34 cellular contexts compared by ENCODE assay signal in the genomic region with DNA sequence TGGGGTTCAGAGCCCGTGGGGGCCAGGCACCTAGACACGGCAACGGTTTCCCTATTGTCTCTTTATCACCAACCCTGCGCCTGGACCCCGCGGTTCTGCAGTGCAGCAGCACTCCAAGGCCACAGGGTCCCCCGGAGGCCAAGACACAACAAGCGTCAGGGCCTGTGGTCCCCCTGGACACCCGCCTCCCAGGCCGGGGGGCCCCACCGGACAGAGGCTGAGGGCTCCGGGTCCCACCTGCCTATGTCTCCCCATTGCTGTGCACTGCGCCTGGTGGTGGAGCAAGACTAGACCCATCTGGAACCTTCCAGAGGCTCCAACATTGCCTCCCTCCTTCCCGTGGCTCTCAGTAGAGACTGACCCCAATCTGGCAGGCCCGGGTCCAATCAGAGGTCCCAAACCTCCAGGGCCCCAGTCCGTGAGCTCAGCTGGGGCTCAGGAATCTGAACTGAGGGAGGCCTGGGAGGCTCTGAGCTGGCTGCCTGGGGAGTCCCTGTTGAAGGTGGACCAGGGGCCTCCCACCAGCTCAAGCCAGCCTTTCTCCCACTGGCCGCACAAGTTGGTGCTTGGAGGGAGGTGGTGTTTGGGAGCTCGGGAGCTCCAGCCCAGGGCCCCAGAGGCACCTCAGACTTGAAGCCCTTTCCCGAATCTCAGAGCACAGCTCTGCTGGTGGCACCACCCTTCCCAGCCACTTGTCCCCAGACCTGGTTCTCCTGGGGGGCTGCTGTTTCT. TPM values are rescaled to one million over a fixed set of nuclear protein-coding genes. Genes with fewer than 3 reads are reported as not detected.
"Had no signal": no experiment of that assay in that cellular context is flagged by ENCODE, and none has a peak within 500 bp of the region (broad histone marks: within the 10 kb centered on the region; RNA-seq: fewer than 3 reads in every experiment).

No MANE protein-coding gene starts in this region.

- H3K9me3 Mint-ChIP-seq: dendritic cell treated with granulocyte-macrophage colony-stimulating factor and Interleukin-4, amounts not matched to agents 40 ng/mL and 50 ng/mL, for 4 days; effector memory CD8-positive, alpha-beta T cell; memory B cell; mesothelial cell of epicardium; natural killer cell; neural progenitor cell; stimulated activated naive B cell treated with anti-CD40 and anti-IgM and Interleukin-4, amounts not matched to agents 10 μg/mL and 1 μg/mL and 100 μg/mL, for 72 hours; stimulated activated naive CD8-positive, alpha-beta T cell treated with anti-CD3 and anti-CD28 coated beads, Interleukin-15, amount 100 ng/mL, for 72 hours had no signal

- H3K36me3 ChIP-seq: esophagus muscularis mucosa, gastrocnemius medialis, heart right ventricle, left ventricle myocardium inferior, lower lobe of right lung, neural progenitor cell, pancreas, prostate gland, spleen, tibial nerve, upper lobe of right lung, vagina had no signal

- DNase-seq: effector memory CD8-positive, alpha-beta T cell; gastrocnemius medialis; heart right ventricle; hypothalamus; kidney glomerular epithelial cell; left ventricle myocardium inferior; lower lobe of right lung; natural killer cell; occipital lobe; pancreas; retina; spleen; stimulated activated CD4-positive, alpha-beta T cell treated with anti-CD3 and anti-CD28 coated beads, Interleukin-15, amount 100 ng/mL, for 24 hours; stimulated activated CD4-positive, alpha-beta T cell treated with anti-CD3 and anti-CD28 coated beads, Interleukin-1b, Interleukin-23, amount 100 ng/mL, for 48 hours; stimulated activated CD4-positive, alpha-beta T cell treated with anti-CD3 and anti-CD28 coated beads, Interleukin-4, amount 100 ng/mL, for 24 hours; stimulated activated naive B cell treated with anti-CD40 and anti-IgM and Interleukin-4, amounts not matched to agents 10 μg/mL and 1 μg/mL and 100 μg/mL, for 72 hours; stimulated activated naive CD8-positive, alpha-beta T cell treated with anti-CD3 and anti-CD28 coated beads, Interleukin-15, amount 100 ng/mL, for 72 hours; testis; upper lobe of right lung had no signal

- H3K4me3 ChIP-seq: esophagus muscularis mucosa, gastrocnemius medialis, heart right ventricle, left ventricle myocardium inferior, lower lobe of right lung, neural progenitor cell, pancreas, prostate gland, spleen, testis, tibial nerve, upper lobe of right lung, vagina had no signal

- H3K4me2 ChIP-seq: neural progenitor cell had no signal

- H3K27ac ChIP-seq: epithelial cell of prostate, esophagus muscularis mucosa, gastrocnemius medialis, heart right ventricle, left ventricle myocardium inferior, lower lobe of right lung, neural progenitor cell, pancreas, prostate gland, spleen, tibial nerve, upper lobe of right lung, vagina had no signal

- H3K4me1 Mint-ChIP-seq: memory B cell; natural killer cell; stimulated activated naive CD8-positive, alpha-beta T cell treated with anti-CD3 and anti-CD28 coated beads, Interleukin-15, amount 100 ng/mL, for 72 hours had no signal

- H3K4me3 Mint-ChIP-seq: dendritic cell treated with granulocyte-macrophage colony-stimulating factor and Interleukin-4, amounts not matched to agents 40 ng/mL and 50 ng/mL, for 4 days; effector memory CD8-positive, alpha-beta T cell; memory B cell; mesothelial cell of epicardium; natural killer cell; neural progenitor cell; stimulated activated naive B cell treated with anti-CD40 and anti-IgM and Interleukin-4, amounts not matched to agents 10 μg/mL and 1 μg/mL and 100 μg/mL, for 72 hours; stimulated activated naive CD8-positive, alpha-beta T cell treated with anti-CD3 and anti-CD28 coated beads, Interleukin-15, amount 100 ng/mL, for 72 hours had no signal

- ATAC-seq: effector memory CD8-positive, alpha-beta T cell; gastrocnemius medialis; lower lobe of right lung; pancreas; sciatic nerve; stimulated activated naive CD8-positive, alpha-beta T cell treated with anti-CD3 and anti-CD28 coated beads, Interleukin-15, amount 100 ng/mL, for 72 hours; upper lobe of right lung had no signal

- H3K27me3 ChIP-seq: pancreas, testis, vagina had no signal

- H3K36me3 Mint-ChIP-seq: memory B cell; mesothelial cell of epicardium; natural killer cell; neural progenitor cell; stimulated activated naive B cell treated with anti-CD40 and anti-IgM and Interleukin-4, amounts not matched to agents 10 μg/mL and 1 μg/mL and 100 μg/mL, for 72 hours had no signal

- H3K27ac Mint-ChIP-seq: dendritic cell treated with granulocyte-macrophage colony-stimulating factor and Interleukin-4, amounts not matched to agents 40 ng/mL and 50 ng/mL, for 4 days; effector memory CD8-positive, alpha-beta T cell; memory B cell; mesothelial cell of epicardium; natural killer cell; neural progenitor cell; stimulated activated naive B cell treated with anti-CD40 and anti-IgM and Interleukin-4, amounts not matched to agents 10 μg/mL and 1 μg/mL and 100 μg/mL, for 72 hours; stimulated activated naive CD8-positive, alpha-beta T cell treated with anti-CD3 and anti-CD28 coated beads, Interleukin-15, amount 100 ng/mL, for 72 hours had no signal

- FAIRE-seq: islet of Langerhans, pancreas had no signal

- H3K4me1 ChIP-seq: esophagus muscularis mucosa, gastrocnemius medialis, heart right ventricle, lower lobe of right lung, pancreas, prostate gland, spleen, tibial nerve, upper lobe of right lung, vagina had no signal

- H3K9me3 ChIP-seq: esophagus muscularis mucosa, gastrocnemius medialis, heart right ventricle, left ventricle myocardium inferior, lower lobe of right lung, pancreas, prostate gland, spleen, testis, tibial nerve, upper lobe of right lung, vagina had no signal

RNA-seq across cellular contexts. Expression of a gene that starts 8.8 kb away (rescaled TPM):
- total RNA-seq: fibroblast of villous mesenchyme, gastrocnemius medialis, myocyte, natural killer cell, subcutaneous adipose tissue had no signal

RNA-seq across cellular contexts. Expression of a gene that starts 39.6 kb away (rescaled TPM):
- total RNA-seq: esophagus muscularis mucosa, fibroblast of villous mesenchyme, gastrocnemius medialis, heart right ventricle, left ventricle myocardium inferior, natural killer cell, occipital lobe, sciatic nerve, skeletal muscle tissue, spleen, subcutaneous adipose tissue, tibial nerve had no signal
- polyA plus RNA-seq: heart right ventricle had no signal
